18 cellular contexts compared by ENCODE assay signal in genomic region chr1:180181996-180182675, GRCh38. TPM values are rescaled to one million over a fixed set of nuclear protein-coding genes. Genes with fewer than 3 reads are reported as not detected.
"Had no signal": no experiment of that assay in that cellular context is flagged by ENCODE, and none has a peak within 500 bp of the region (broad histone marks: within the 10 kb centered on the region; RNA-seq: fewer than 3 reads in every experiment).

No MANE protein-coding gene starts in this region.

- H3K27ac Mint-ChIP-seq: activated CD8-positive, alpha-beta T cell treated with anti-CD3 and anti-CD28 coated beads for 36 hours; activated T-cell treated with anti-CD3 and anti-CD28 coated beads, Interleukin-2, amount 50 U/mL, for 72 hours; natural killer cell treated with Interleukin-12 subunit alpha and Interleukin-12 subunit beta and Interleukin-15 and Interleukin-18, amount 100 ng/mL, for 72 hours; stimulated activated memory B cell treated with anti-CD40 and anti-IgM and Interleukin-4, amounts not matched to agents 10 μg/mL and 1 μg/mL and 100 μg/mL, for 72 hours; T-helper 17 cell; WTC11 had no signal

- H3K36me3 Mint-ChIP-seq: natural killer cell treated with Interleukin-12 subunit alpha and Interleukin-12 subunit beta and Interleukin-15 and Interleukin-18, amount 100 ng/mL, for 72 hours had no signal

- H3K9me3 ChIP-seq: adrenal gland, colonic mucosa, esophagus muscularis mucosa, tibial artery, uterus had no signal

- H3K4me1 ChIP-seq: adrenal gland, colonic mucosa, tibial artery, uterus had no signal

- DNase-seq: activated CD4-positive, alpha-beta T cell treated with anti-CD3 and anti-CD28 coated beads for 48 hours; activated CD8-positive, alpha-beta memory T cell treated with anti-CD3 and anti-CD28 coated beads, Interleukin-2, amount 50 U/mL, for 48 hours; activated CD8-positive, alpha-beta T cell treated with anti-CD3 and anti-CD28 coated beads for 36 hours; activated T-cell treated with anti-CD3 and anti-CD28 coated beads, Interleukin-2, amount 50 U/mL, for 72 hours; adrenal gland; colonic mucosa; kidney glomerular epithelial cell; left ventricle myocardium superior; mesendoderm; occipital lobe; T-helper 17 cell; tibial artery; uterus had no signal

- ATAC-seq: activated CD8-positive, alpha-beta T cell treated with anti-CD3 and anti-CD28 coated beads for 36 hours; activated T-cell treated with anti-CD3 and anti-CD28 coated beads, Interleukin-2, amount 50 U/mL, for 72 hours; left ventricle myocardium superior; natural killer cell treated with Interleukin-12 subunit alpha and Interleukin-12 subunit beta and Interleukin-15 and Interleukin-18, amount 100 ng/mL, for 72 hours; stimulated activated memory B cell treated with anti-CD40 and anti-IgM and Interleukin-4, amounts not matched to agents 10 μg/mL and 1 μg/mL and 100 μg/mL, for 72 hours; T-helper 17 cell; WTC11 had no signal

- H3K27me3 Mint-ChIP-seq: activated CD8-positive, alpha-beta T cell treated with anti-CD3 and anti-CD28 coated beads for 36 hours; stimulated activated memory B cell treated with anti-CD40 and anti-IgM and Interleukin-4, amounts not matched to agents 10 μg/mL and 1 μg/mL and 100 μg/mL, for 72 hours; T-helper 17 cell had no signal

- H3K36me3 ChIP-seq: uterus had no signal

- H3K4me3 Mint-ChIP-seq: activated CD8-positive, alpha-beta T cell treated with anti-CD3 and anti-CD28 coated beads for 36 hours; activated T-cell treated with anti-CD3 and anti-CD28 coated beads, Interleukin-2, amount 50 U/mL, for 72 hours; natural killer cell treated with Interleukin-12 subunit alpha and Interleukin-12 subunit beta and Interleukin-15 and Interleukin-18, amount 100 ng/mL, for 72 hours; stimulated activated memory B cell treated with anti-CD40 and anti-IgM and Interleukin-4, amounts not matched to agents 10 μg/mL and 1 μg/mL and 100 μg/mL, for 72 hours; T-helper 17 cell; WTC11 had no signal

- H3K27ac ChIP-seq: adrenal gland, colonic mucosa, esophagus muscularis mucosa, tibial artery, uterus had no signal

- H3K4me3 ChIP-seq: adrenal gland, colonic mucosa, esophagus muscularis mucosa, tibial artery, uterus had no signal

- H3K9me3 Mint-ChIP-seq: activated CD8-positive, alpha-beta T cell treated with anti-CD3 and anti-CD28 coated beads for 36 hours; activated T-cell treated with anti-CD3 and anti-CD28 coated beads, Interleukin-2, amount 50 U/mL, for 72 hours; natural killer cell treated with Interleukin-12 subunit alpha and Interleukin-12 subunit beta and Interleukin-15 and Interleukin-18, amount 100 ng/mL, for 72 hours; stimulated activated memory B cell treated with anti-CD40 and anti-IgM and Interleukin-4, amounts not matched to agents 10 μg/mL and 1 μg/mL and 100 μg/mL, for 72 hours; WTC11 had no signal

- H3K27me3 ChIP-seq: adrenal gland, colonic mucosa, esophagus muscularis mucosa, tibial artery, uterus had no signal

- H3K4me1 Mint-ChIP-seq: WTC11 had no signal

RNA-seq across cellular contexts. Expression of gene LHX4, which starts 47.9 kb away (rescaled TPM):
- total RNA-seq: activated CD8-positive, alpha-beta T cell treated with anti-CD3 and anti-CD28 coated beads for 36 hours; activated T-cell treated with anti-CD3 and anti-CD28 coated beads, Interleukin-2, amount 50 U/mL, for 72 hours; adrenal gland; esophagus muscularis mucosa; glomerular endothelial cell; left ventricle myocardium superior; natural killer cell treated with Interleukin-12 subunit alpha and Interleukin-12 subunit beta and Interleukin-15 and Interleukin-18, amount 100 ng/mL, for 72 hours; T-helper 17 cell; uterus had no signal
- polyA plus RNA-seq: adrenal gland had no signal
